Comparison of ENCODE assay signal across 22 cellular contexts in genomic region chr11:20261526-20261925, GRCh38.
"Had no signal": no experiment of that assay in that cellular context is flagged by ENCODE, and none has a peak within 500 bp of the region (broad histone marks: within the 10 kb centered on the region; RNA-seq: fewer than 3 reads in every experiment).

No MANE protein-coding gene starts in this region.

- H3K4me1 Mint-ChIP-seq: activated T-helper 17 cell treated with anti-CD3 and anti-CD28 coated beads, Interleukin-2, amount 50 U/mL, for 72 hours had no signal

- H3K4me1 ChIP-seq: gastrocnemius medialis, pancreas, psoas muscle, right atrium auricular region, spleen, testis had no signal

- DNase-seq: activated CD4-positive, alpha-beta T cell treated with anti-CD3 and anti-CD28 coated beads, Interleukin-2, amount 50 U/mL, for 1 hour; activated CD4-positive, CD25-positive, alpha-beta regulatory T cell treated with anti-CD3 and anti-CD28 coated beads, Interleukin-2, amount 50 U/mL, for 72 hours; activated T-cell treated with anti-CD3 and anti-CD28 coated beads, Interleukin-2, amount 50 U/mL, for 24 hours; aorta; central memory CD4-positive, alpha-beta T cell; effector memory CD4-positive, alpha-beta T cell; gastrocnemius medialis; hypothalamus; left cardiac atrium; midbrain; pancreas; psoas muscle; spleen; stimulated activated CD4-positive, alpha-beta T cell treated with anti-CD3 and anti-CD28 coated beads, Interleukin-4, amount 100 ng/mL, for 1 hour; stimulated activated naive CD4-positive, alpha-beta T cell; testis; WERI-Rb-1 had no signal

- H3K27ac ChIP-seq: gastrocnemius medialis, pancreas, psoas muscle, right atrium auricular region, spleen, testis, WERI-Rb-1 had no signal

- H3K4me3 Mint-ChIP-seq: activated T-cell treated with anti-CD3 and anti-CD28 coated beads, Interleukin-2, amount 50 U/mL, for 24 hours; activated T-helper 17 cell treated with anti-CD3 and anti-CD28 coated beads, Interleukin-2, amount 50 U/mL, for 72 hours; natural killer cell treated with Interleukin-12 subunit alpha and Interleukin-12 subunit beta and Interleukin-15 and Interleukin-18, amount 100 ng/mL, for 72 hours; T-helper 2 cell treated with Interferon-gamma antibody and Interleukin-4, amounts not matched to agents 5 μg/mL and 100 μg/mL, for 36 hours had no signal

- H3K9me3 ChIP-seq: gastrocnemius medialis, pancreas, psoas muscle, right atrium auricular region, spleen, testis had no signal

- H3K36me3 ChIP-seq: gastrocnemius medialis, pancreas, right atrium auricular region, spleen, WERI-Rb-1 had no signal

- H3K9me3 Mint-ChIP-seq: activated naive CD4-positive, alpha-beta T cell treated with anti-CD3 and anti-CD28 coated beads, Interleukin-2, amount 50 U/mL, for 72 hours; activated T-cell treated with anti-CD3 and anti-CD28 coated beads, Interleukin-2, amount 50 U/mL, for 24 hours; activated T-helper 17 cell treated with anti-CD3 and anti-CD28 coated beads, Interleukin-2, amount 50 U/mL, for 72 hours; natural killer cell treated with Interleukin-12 subunit alpha and Interleukin-12 subunit beta and Interleukin-15 and Interleukin-18, amount 100 ng/mL, for 72 hours; T-helper 2 cell treated with Interferon-gamma antibody and Interleukin-4, amounts not matched to agents 5 μg/mL and 100 μg/mL, for 36 hours had no signal

- H3K27me3 ChIP-seq: gastrocnemius medialis, testis had no signal

- H3K27ac Mint-ChIP-seq: activated naive CD4-positive, alpha-beta T cell treated with anti-CD3 and anti-CD28 coated beads, Interleukin-2, amount 50 U/mL, for 72 hours; activated T-cell treated with anti-CD3 and anti-CD28 coated beads, Interleukin-2, amount 50 U/mL, for 24 hours; activated T-helper 17 cell treated with anti-CD3 and anti-CD28 coated beads, Interleukin-2, amount 50 U/mL, for 72 hours; natural killer cell treated with Interleukin-12 subunit alpha and Interleukin-12 subunit beta and Interleukin-15 and Interleukin-18, amount 100 ng/mL, for 72 hours; T-helper 2 cell treated with Interferon-gamma antibody and Interleukin-4, amounts not matched to agents 5 μg/mL and 100 μg/mL, for 36 hours had no signal

- H3K36me3 Mint-ChIP-seq: activated naive CD4-positive, alpha-beta T cell treated with anti-CD3 and anti-CD28 coated beads, Interleukin-2, amount 50 U/mL, for 72 hours; natural killer cell treated with Interleukin-12 subunit alpha and Interleukin-12 subunit beta and Interleukin-15 and Interleukin-18, amount 100 ng/mL, for 72 hours had no signal

- H3K4me3 ChIP-seq: gastrocnemius medialis, pancreas, psoas muscle, right atrium auricular region, spleen, testis had no signal
